Comparison of ENCODE assay signal across 9 cellular contexts in genomic region chr5:10452768-10453331, GRCh38. TPM values are rescaled to one million over a fixed set of nuclear protein-coding genes. Genes with fewer than 3 reads are reported as not detected.
DNase-seq lines count a peak whose midpoint lies in the region; ATAC-seq, FAIRE-seq and TF ChIP-seq lines count a peak whose summit lies in the region.
"Had no signal": no experiment of that assay in that cellular context is flagged by ENCODE, and none has a peak within 500 bp of the region (broad histone marks: within the 10 kb centered on the region; RNA-seq: fewer than 3 reads in every experiment).

No MANE protein-coding gene starts in this region.

- TF ChIP-seq CTCF in GM12878 (IDR thresholded peaks at IDR 0.05 in 2 of 3, conservative IDR thresholded peaks at IDR 0.05 in 1 of 3; ENCODE audit: control insufficient read depth in 2 of 3, extremely low read depth in 1 of 3, insufficient read depth in 1 of 3, low read depth in 3 of 3, low read length in 3 of 3) (peak; percentile 70 to 89 (median 81)), smooth muscle cell (IDR thresholded peaks at IDR 0.05; ENCODE audit: borderline replicate concordance, insufficient read depth, poor library complexity, severe bottlenecking) (peak; percentile 87)

- H3K4me3 ChIP-seq in Jurkat, Clone E6-1 (ENCODE audit: low read length), result no peak overlapping the region
- H3K4me3 ChIP-seq in GM12878 (no peak overlapping the region), smooth muscle cell (no peak overlapping the region)

- H3K79me2 ChIP-seq in GM12878 (ENCODE audit: control insufficient read depth, insufficient read depth, low read length) (no peaks in the 10 kb centered on the region), smooth muscle cell (ENCODE audit: low read depth) (no peaks in the 10 kb centered on the region)

- in situ Hi-C loops in GM12878 (cut with MboI), result loop anchor here (5.0 to 25.0 kb wide), 4 partner anchors 174 to 1559 kb away; no protein-coding TSS in a partner anchor

- DNase-seq in ELF-1 (ENCODE audit: low read depth, low spot score) (peak; percentile 53), NOMO-1 (lab: John Stamatoyannopoulos, UW; ENCODE audit: unreplicated experiment in 2 of 2) (peak; percentile 87 to 91), GM12878 (ENCODE audit: low read depth, low spot score) (peak; percentile 62), iPS DF 19.7 (ENCODE audit: low read depth, low spot score) (peak; percentile 59), smooth muscle cell (lab: John Stamatoyannopoulos, UW; ENCODE audit: unreplicated experiment) (no peak)
- peak; percentile 65 for DNase-seq in Jurkat, Clone E6-1 (ENCODE audit: low read depth, low spot score)

- no peak overlapping the region for H3K4me2 ChIP-seq in GM12878 (ENCODE audit: control insufficient read depth, insufficient read depth)
- H3K4me2 ChIP-seq in smooth muscle cell, result no peak overlapping the region

- no peaks in the 10 kb centered on the region for H3K36me3 ChIP-seq in GM12878 (ENCODE audit: control insufficient read depth in 2 of 2, insufficient read depth in 2 of 2, low read length in 1 of 2)
- no peaks in the 10 kb centered on the region for H3K36me3 ChIP-seq in smooth muscle cell (ENCODE audit: low read depth)

- H4K20me1 ChIP-seq in GM12878 (ENCODE audit: control insufficient read depth, insufficient read depth) (no peaks in the 10 kb centered on the region), smooth muscle cell (ENCODE audit: low read depth) (no peaks in the 10 kb centered on the region)

- no TSS peak for BruUV-seq in GM12878 (replicated peaks; lab: Mats Ljungman, UMichigan)

- H3K4me1 ChIP-seq in GM12878 (ENCODE audit: control insufficient read depth, insufficient read depth, low read length) (no peaks in the 10 kb centered on the region), smooth muscle cell (ENCODE audit: low read depth) (peaks cover 13% of the 10 kb centered on the region)

- RAD21 ChIA-PET in GM12878 (lab: Charles Lee; ENCODE audit: unreplicated experiment), result interaction anchor here (0.6 to 8.3 kb wide), 20 partner anchors 8 to 323 kb away, joined by 3 to 186 read pairs (median 4); partner anchors contain the start of gene ANKRD33B

- intact Hi-C loops in GM12878 (cut with micrococcal nuclease; ENCODE audit: unreplicated experiment), result loop anchor here (1.0 to 10.0 kb wide), 8 partner anchors 114 to 732 kb away; no protein-coding TSS in a partner anchor

- no peak for TF ChIP-seq POLR2A in GM12878 (IDR thresholded peaks at IDR 0.05; ENCODE audit: low read depth, low read length)

- H2AFZ ChIP-seq in GM12878 (ENCODE audit: control insufficient read depth, low read depth, low read length), result no peak overlapping the region; the same call in 1 of the 2 replicates
- H2AFZ ChIP-seq in smooth muscle cell (ENCODE audit: low read depth), result no peak overlapping the region

- H3K9me3 ChIP-seq in GM12878 (replicated peaks; ENCODE audit: control insufficient read depth, insufficient read depth, low read length), result no peaks in the 10 kb centered on the region
- no peaks in the 10 kb centered on the region for H3K9me3 ChIP-seq in smooth muscle cell (replicated peaks; ENCODE audit: low read depth)

- SMC1A ChIA-PET in GM12878 (lab: Charles Lee; ENCODE audit: uncharacterized antibody, unreplicated experiment), result interaction anchor here (0.6 to 9.2 kb wide), 25 partner anchors 10 to 1266 kb away, joined by 3 to 168 read pairs (median 4); partner anchors contain the start of gene ROPN1L

- H3K9ac ChIP-seq in GM12878 (ENCODE audit: control insufficient read depth, insufficient read depth, low read length) (no peak overlapping the region), smooth muscle cell (ENCODE audit: low read depth) (no peak overlapping the region)

- ATAC-seq in GM21390 (IDR thresholded peaks at IDR 0.05; ENCODE audit: unreplicated experiment) (peak; percentile 87), GM12878 (peak; percentile 94), GM21619 (IDR thresholded peaks at IDR 0.05; ENCODE audit: unreplicated experiment) (no peak)

- H3K27me3 ChIP-seq in GM12878 (replicated peaks in 1 of 2; ENCODE audit: control insufficient read depth in 2 of 2, insufficient read depth in 2 of 2, low read length in 1 of 2) (no peaks in the 10 kb centered on the region; a peak in 1 of 4 replicates), smooth muscle cell (ENCODE audit: low read depth) (no peaks in the 10 kb centered on the region)

- no peak for TF ChIP-seq EP300 in GM12878 (IDR thresholded peaks at IDR 0.05; ENCODE audit: borderline replicate concordance in 1 of 2, control insufficient read depth in 1 of 2, low read depth in 2 of 2, low read length in 2 of 2)

- H3F3A ChIP-seq in smooth muscle cell (ENCODE audit: low read depth), result no peaks in the 10 kb centered on the region

- POLR2A ChIA-PET in GM12878 (lab: Charles Lee), result interaction anchor here (1.0 to 3.9 kb wide), 3 partner anchors 116 to 232 kb away, joined by 3 to 18 read pairs (median 3); no protein-coding TSS in a partner anchor

- no peak overlapping the region for H3K27ac ChIP-seq in GM12878 (ENCODE audit: control insufficient read depth, insufficient read depth)
- H3K27ac ChIP-seq in smooth muscle cell (ENCODE audit: low read depth), result no peak overlapping the region

- FAIRE-seq in GM12878 (lab: Jason Lieb, UNC), result peak; percentile 97
- FAIRE-seq: colon had no signal

- peak; percentile 100 for TF ChIP-seq RAD21 in GM12878 (IDR thresholded peaks at IDR 0.05; ENCODE audit: insufficient read depth, low read depth, low read length)

- WGBS in GM12878 (ENCODE audit: insufficient coverage, insufficient replicate concordance, low lambda C conversion rate, missing lambda C conversion rate), result 58% methylated on average over 10 of the region's 10 CpGs
- WGBS in smooth muscle cell (ENCODE audit: low lambda C conversion rate), result 72% methylated on average over 10 of the region's 10 CpGs

- CTCF ChIA-PET in GM12878 (lab: Yijun Ruan, JAX), result interaction anchor here (0.5 to 9.9 kb wide), 25 partner anchors 10 to 1570 kb away, joined by 3 to 229 read pairs (median 5); partner anchors contain the start of gene ROPN1L

TF ChIP-seq in GM12878, 131 proteins besides CTCF, POLR2A, EP300 and RAD21:
- TF ChIP-seq ESRRA (IDR thresholded peaks at IDR 0.05; ENCODE audit: low read length) (no peak), ZNF24 (IDR thresholded peaks at IDR 0.05) (peak; percentile 32; the same call in 1 of the 2 replicates), YY1 (IDR thresholded peaks at IDR 0.05; ENCODE audit: low read depth, low read length) (peak; percentile 66; the same call in 1 of the 2 replicates), SMC3 (IDR thresholded peaks at IDR 0.05; ENCODE audit: borderline replicate concordance, low read length) (peak; percentile 97)

RNA-seq across cellular contexts. Expression of gene ROPN1L, which starts 11.2 kb away (rescaled TPM):
- polyA plus RNA-seq in Jurkat, Clone E6-1 (2012; ENCODE audit: insufficient read depth, insufficient read length), result 0.82 TPM
- not detected in 2 replicates for total RNA-seq in GM12878 (2013; cell fraction: nucleolus; rRNA removed)
- total RNA-seq in GM12878 (2014; rRNA removed) (not detected in 2 replicates), GM12878 (2014; rRNA removed; fragmentation: Illumina TruSeq; extraction: Trizol) (not detected in 2 replicates), GM12878 (2021) (0.38 TPM in 1 of 2 replicates, not detected in the other), smooth muscle cell (0.63 and 3.0 TPM in 2 replicates)
- not detected for polyA plus RNA-seq in GM12878 (2011; ENCODE audit: low read depth)
- polyA plus RNA-seq in GM12878 (2011; rRNA removed) (0.07 TPM in 1 of 2 replicates, not detected in the other), GM12878 (2014; fragmentation: Illumina TruSeq; extraction: Trizol) (not detected in 2 replicates), GM12878 (2014; fragmentation: Nextera tagmentation; extraction: Ambion mirVana) (not detected), GM12878 (2014; rRNA removed) (0.28 TPM in 1 of 2 replicates, not detected in the other), GM12878 (2016; fragmentation: Nextera tagmentation; extraction: Ambion mirVana) (under 1 TPM in 1 of 2 experiments, not detected in 1; 0.16 TPM), smooth muscle cell (0.78 TPM in 1 of 2 replicates, not detected in the other)
- 0.04 TPM in 1 of 2 replicates, not detected in the other for polyA plus RNA-seq in GM12878 (2011; cell fraction: cytosol; rRNA removed)
- polyA plus RNA-seq in GM12878 (2011; cell fraction: nucleus; rRNA removed), result 0.09 and 0.20 TPM in 2 replicates
- not detected in 2 replicates for polyA plus RNA-seq in GM12878 (2012)
- polyA minus RNA-seq in GM12878 (2011; rRNA and poly(A)+ RNA removed), result 0.41 TPM in 1 of 2 replicates, not detected in the other
- not detected in 2 replicates for polyA minus RNA-seq in GM12878 (2011; cell fraction: cytosol; rRNA and poly(A)+ RNA removed)
- 0.60 and 1.6 TPM in 2 replicates for polyA minus RNA-seq in GM12878 (2011; cell fraction: nucleus; rRNA and poly(A)+ RNA removed)
